8 cellular contexts compared by ENCODE assay signal in genomic region chr5:115460476-115460875, GRCh38.
DNase-seq lines count a peak whose midpoint lies in the region; ATAC-seq and TF ChIP-seq lines count a peak whose summit lies in the region.

No MANE protein-coding gene starts in this region.

- no peak overlapping the region for H3K4me3 Mint-ChIP-seq in Calu3 (ENCODE audit: low read depth, unreplicated experiment)

- H3K36me3 Mint-ChIP-seq in Calu3 (ENCODE audit: insufficient read depth, unreplicated experiment), result no peaks in the 10 kb centered on the region

- H3K9me3 Mint-ChIP-seq in Calu3 (ENCODE audit: low read depth, unreplicated experiment), result no peaks in the 10 kb centered on the region

- WGBS in mammary epithelial cell (ENCODE audit: low coverage, missing lambda C conversion rate), result 12% methylated on average over 2 of the region's 2 CpGs

- no peak overlapping the region for H3K27ac Mint-ChIP-seq in Calu3 (ENCODE audit: unreplicated experiment)

- peak overlapping the region; percentile 46 for H3K4me2 ChIP-seq in mammary epithelial cell (ENCODE audit: insufficient read depth, low read depth, low read length)

- H4K20me1 ChIP-seq in mammary epithelial cell (ENCODE audit: insufficient read depth, low read length), result no peaks in the 10 kb centered on the region

- CTCF ChIA-PET in Calu3 (lab: Charles Lee), result interaction anchor here (0.8 to 0.9 kb wide), 2 partner anchors 81 to 83 kb away, joined by 3 read pairs; no protein-coding TSS in a partner anchor
- CTCF ChIA-PET in mammary epithelial cell (lab: Charles Lee; ENCODE audit: low non-redundant PET), result no interaction called here

- intact Hi-C loops in Calu3 (cut with micrococcal nuclease; ENCODE audit: unreplicated experiment), result loop anchor here (2.0 kb wide), 1 partner anchor 42 kb away; no protein-coding TSS in a partner anchor
- intact Hi-C loops in mammary epithelial cell (cut with micrococcal nuclease), result loop anchor here (2.0 to 5.0 kb wide), 3 partner anchors 46 to 84 kb away; partner anchors contain the start of gene FEM1C
- intact Hi-C loops in tibial artery (cut with DNase I; ENCODE audit: low total_unique reads), result no loop called here

- BruUV-seq in Calu3 (replicated peaks; lab: Mats Ljungman, UMichigan), result no TSS peak
- no TSS peak for BruUV-seq in mammary epithelial cell (replicated peaks; lab: Mats Ljungman, UMichigan)

- H3K4me3 ChIP-seq in mammary epithelial cell (replicated peaks in 1 of 3; ENCODE audit: insufficient read depth in 1 of 3, low read depth in 2 of 3, low read length in 3 of 3) (no peak overlapping the region), skeletal muscle tissue (ENCODE audit: low read length in 3 of 3) (peak overlapping the region in 1 of 3 donors; percentile 4), tibial artery (no peak overlapping the region)

- no peaks in the 10 kb centered on the region for H3K27me3 Mint-ChIP-seq in Calu3 (ENCODE audit: unreplicated experiment)

- no peaks in the 10 kb centered on the region for H3K36me3 ChIP-seq in mammary epithelial cell (ENCODE audit: insufficient read depth, low read length)
- no peaks in the 10 kb centered on the region for H3K36me3 ChIP-seq in skeletal muscle tissue (ENCODE audit: control insufficient read depth in 3 of 3, insufficient read depth in 3 of 3, low read length in 3 of 3)
- H3K36me3 ChIP-seq in tibial artery, result no peaks in the 10 kb centered on the region

- peak overlapping the region; percentile 92 for H3K27ac ChIP-seq in mammary epithelial cell (ENCODE audit: insufficient read depth, low read depth, low read length)
- H3K27ac ChIP-seq in skeletal muscle tissue (ENCODE audit: low read depth, low read length), result peak overlapping the region; percentile 16
- no peak overlapping the region for H3K27ac ChIP-seq in tibial artery

- H2AFZ ChIP-seq in mammary epithelial cell (ENCODE audit: low read depth, low read length), result no peak overlapping the region

- no peaks in the 10 kb centered on the region for H3K9me3 ChIP-seq in mammary epithelial cell (replicated peaks; ENCODE audit: insufficient read depth, low read length)
- H3K9me3 ChIP-seq in skeletal muscle tissue (ENCODE audit: control insufficient read depth in 3 of 3, low read length in 3 of 3), result no peaks in the 10 kb centered on the region
- H3K9me3 ChIP-seq in tibial artery, result no peaks in the 10 kb centered on the region

- H3K4me1 ChIP-seq in mammary epithelial cell (ENCODE audit: insufficient read depth, low read length) (peaks cover 40% of the 10 kb centered on the region), skeletal muscle tissue (ENCODE audit: control insufficient read depth in 3 of 3, insufficient read depth in 3 of 3, low read length in 3 of 3) (peaks cover 20 to 44% (median 35%) of the 10 kb centered on the region in 3 donors), tibial artery (peaks cover 0 to 6% (median 0%) of the 10 kb centered on the region in 4 donors)

- no peaks in the 10 kb centered on the region for H3K27me3 ChIP-seq in mammary epithelial cell (ENCODE audit: insufficient read depth, low read length)
- H3K27me3 ChIP-seq in skeletal muscle tissue (ENCODE audit: control insufficient read depth in 3 of 3, insufficient read depth in 3 of 3, low read length in 3 of 3), result no peaks in the 10 kb centered on the region
- H3K27me3 ChIP-seq in tibial artery, result no peaks in the 10 kb centered on the region

- DNase-seq in Calu3, result peak; percentile 60
- DNase-seq in mammary epithelial cell, result peak; percentile 90
- DNase-seq in SHP77 treated with DMSO at 0.1 percent for 48 hours (lab: John Stamatoyannopoulos, UW), result no peak
- no peak for DNase-seq in activated CD8-positive, alpha-beta memory T cell treated with anti-CD3 and anti-CD28 coated beads, Interleukin-2, amount 50 U/mL, for 4 hours
- no peak for DNase-seq in tibial artery

- ATAC-seq in GM19351 (IDR thresholded peaks at IDR 0.05; ENCODE audit: unreplicated experiment), result peak; percentile 79
- ATAC-seq in HG03521 (IDR thresholded peaks at IDR 0.05; ENCODE audit: unreplicated experiment), result peak; percentile 58

- H3K79me2 ChIP-seq in mammary epithelial cell (ENCODE audit: insufficient read depth, low read length), result no peaks in the 10 kb centered on the region

- H3K4me1 Mint-ChIP-seq in Calu3 (ENCODE audit: low read depth, unreplicated experiment), result peaks cover 18% of the 10 kb centered on the region

- in situ Hi-C loops in mammary epithelial cell (cut with MboI; ENCODE audit: low sequenced_read_pairs in 2 of 2), result no loop called here

- dilution Hi-C loops in mammary epithelial cell (cut with HindIII; ENCODE audit: low sequenced_read_pairs), result no loop called here

- H3K9ac ChIP-seq in mammary epithelial cell (ENCODE audit: insufficient read depth, low read length) (no peak overlapping the region), skeletal muscle tissue (ENCODE audit: low read depth in 1 of 3, low read length in 3 of 3) (no peak overlapping the region)

- TF ChIP-seq CTCF in Calu3 (IDR thresholded peaks at IDR 0.05; ENCODE audit: unreplicated experiment), result no peak
- TF ChIP-seq CTCF in mammary epithelial cell (conservative IDR thresholded peaks at IDR 0.05 in 1 of 2, IDR thresholded peaks at IDR 0.05 in 1 of 2; ENCODE audit: extremely low read depth in 1 of 2, insufficient read depth in 1 of 2, low read depth in 1 of 2, low read length in 2 of 2), result no peak
- TF ChIP-seq CTCF in tibial artery (IDR thresholded peaks at IDR 0.05), result no peak

Comparison
In these comparisons a context has a peak if more than half of its experiments do, and no peak if none do; other contexts are left out.
1. DNase-seq: peak in Calu3 (single experiment) and mammary epithelial cell (single experiment); none in SHP77 treated with DMSO at 0.1 percent for 48 hours (single experiment), activated CD8-positive, alpha-beta memory T cell treated with anti-CD3 and anti-CD28 coated beads, Interleukin-2, amount 50 U/mL, for 4 hours (single experiment) and tibial artery (0 of 2).
2. H3K27ac ChIP-seq: peak in mammary epithelial cell (single experiment) and skeletal muscle tissue (single experiment); none in tibial artery (0 of 2).